In genomic region chr13:114080739-114081561, GRCh38 we compare ENCODE assay signal across 16 cellular contexts. TPM values are rescaled to one million over a fixed set of nuclear protein-coding genes. Genes with fewer than 3 reads are reported as not detected.
DNase-seq lines count a peak whose midpoint lies in the region; ATAC-seq, FAIRE-seq and TF ChIP-seq lines count a peak whose summit lies in the region.
"Had no signal": no experiment of that assay in that cellular context is flagged by ENCODE, and none has a peak within 500 bp of the region (broad histone marks: within the 10 kb centered on the region; RNA-seq: fewer than 3 reads in every experiment).

No MANE protein-coding gene starts in this region.

- DNase-seq in activated T-cell treated with anti-CD3 and anti-CD28 coated beads, Interleukin-2, amount 50 U/mL, for 24 hours, result no peak
- no peak for DNase-seq in activated T-cell treated with anti-CD3 and anti-CD28 coated beads, Interleukin-2, amount 50 U/mL, for 72 hours
- DNase-seq in bronchial epithelial cell (ENCODE audit: low read depth) (no peak), myocyte (ENCODE audit: low read depth) (peak; percentile 61), type B pancreatic cell (ENCODE audit: extremely low spot score, unreplicated experiment) (no peak), LoVo (ENCODE audit: low spot score) (no peak), NCI-H128 (lab: John Stamatoyannopoulos, UW; ENCODE audit: unreplicated experiment) (no peak)
- DNase-seq: activated CD4-positive, alpha-beta T cell treated with anti-CD3 and anti-CD28 coated beads, Interleukin-2, amount 10 ng/mL, durations not matched to agents 24 days and 14 days; activated naive CD4-positive, alpha-beta T cell treated with anti-CD3 and anti-CD28 coated beads for 36 hours; cerebellar nuclear complex; DMS 273 treated with DMSO at 0.1 percent for 48 hours; glutamatergic neuron; NCI-H1930 had no signal

- no peaks in the 10 kb centered on the region for H3K27me3 Mint-ChIP-seq in activated T-cell treated with anti-CD3 and anti-CD28 coated beads, Interleukin-2, amount 50 U/mL, for 24 hours
- no peaks in the 10 kb centered on the region for H3K27me3 Mint-ChIP-seq in activated T-cell treated with anti-CD3 and anti-CD28 coated beads, Interleukin-2, amount 50 U/mL, for 72 hours (ENCODE audit: low read depth)
- no peaks in the 10 kb centered on the region for H3K27me3 Mint-ChIP-seq in type B pancreatic cell
- H3K27me3 Mint-ChIP-seq: activated CD4-positive, alpha-beta T cell treated with anti-CD3 and anti-CD28 coated beads, Interleukin-2, amount 10 ng/mL, durations not matched to agents 24 days and 14 days had no signal

- H3K27me3 ChIP-seq in bronchial epithelial cell (ENCODE audit: control insufficient read depth, insufficient read depth, low read length), result no peaks in the 10 kb centered on the region

- H3K27ac Mint-ChIP-seq in activated T-cell treated with anti-CD3 and anti-CD28 coated beads, Interleukin-2, amount 50 U/mL, for 24 hours, result peak overlapping the region; percentile 82
- H3K27ac Mint-ChIP-seq in activated T-cell treated with anti-CD3 and anti-CD28 coated beads, Interleukin-2, amount 50 U/mL, for 72 hours, result no peak overlapping the region
- H3K27ac Mint-ChIP-seq in type B pancreatic cell, result peak overlapping the region; percentile 22
- H3K27ac Mint-ChIP-seq: activated CD4-positive, alpha-beta T cell treated with anti-CD3 and anti-CD28 coated beads, Interleukin-2, amount 10 ng/mL, durations not matched to agents 24 days and 14 days; T-helper 2 cell treated with Interferon-gamma antibody and Interleukin-4, amounts not matched to agents 5 μg/mL and 100 μg/mL, for 36 hours had no signal

- H3K9me3 Mint-ChIP-seq in activated T-cell treated with anti-CD3 and anti-CD28 coated beads, Interleukin-2, amount 50 U/mL, for 24 hours, result no peaks in the 10 kb centered on the region
- H3K9me3 Mint-ChIP-seq in activated T-cell treated with anti-CD3 and anti-CD28 coated beads, Interleukin-2, amount 50 U/mL, for 72 hours, result no peaks in the 10 kb centered on the region
- no peaks in the 10 kb centered on the region for H3K9me3 Mint-ChIP-seq in type B pancreatic cell
- H3K9me3 Mint-ChIP-seq: activated CD4-positive, alpha-beta T cell treated with anti-CD3 and anti-CD28 coated beads, Interleukin-2, amount 10 ng/mL, durations not matched to agents 24 days and 14 days; activated naive CD4-positive, alpha-beta T cell treated with anti-CD3 and anti-CD28 coated beads for 36 hours; T-helper 2 cell treated with Interferon-gamma antibody and Interleukin-4, amounts not matched to agents 5 μg/mL and 100 μg/mL, for 36 hours had no signal

- no peaks in the 10 kb centered on the region for H3K36me3 ChIP-seq in bronchial epithelial cell (ENCODE audit: control insufficient read depth, insufficient read depth, low read length)

- no peak overlapping the region for H3K4me3 ChIP-seq in bronchial epithelial cell (ENCODE audit: low read depth, low read length)

- peaks cover 30% of the 10 kb centered on the region for H3K36me3 Mint-ChIP-seq in activated T-cell treated with anti-CD3 and anti-CD28 coated beads, Interleukin-2, amount 50 U/mL, for 24 hours (ENCODE audit: low read depth)
- peaks cover 0 to 2% of the 10 kb centered on the region in 2 donors for H3K36me3 Mint-ChIP-seq in activated T-cell treated with anti-CD3 and anti-CD28 coated beads, Interleukin-2, amount 50 U/mL, for 72 hours (ENCODE audit: insufficient read depth in 2 of 2)
- no peaks in the 10 kb centered on the region for H3K36me3 Mint-ChIP-seq in type B pancreatic cell

- TF ChIP-seq CTCF in bronchial epithelial cell (IDR thresholded peaks at IDR 0.05; ENCODE audit: insufficient read depth, low read length, severe bottlenecking) (no peak), type B pancreatic cell (conservative IDR thresholded peaks at IDR 0.05) (no peak)

- peak; percentile 98 for FAIRE-seq in bronchial epithelial cell (lab: Jason Lieb, UNC)
- FAIRE-seq: H54 had no signal

- no peak overlapping the region for H3K4me3 Mint-ChIP-seq in activated T-cell treated with anti-CD3 and anti-CD28 coated beads, Interleukin-2, amount 50 U/mL, for 24 hours
- H3K4me3 Mint-ChIP-seq in activated T-cell treated with anti-CD3 and anti-CD28 coated beads, Interleukin-2, amount 50 U/mL, for 72 hours, result no peak overlapping the region
- no peak overlapping the region for H3K4me3 Mint-ChIP-seq in type B pancreatic cell
- H3K4me3 Mint-ChIP-seq: activated CD4-positive, alpha-beta T cell treated with anti-CD3 and anti-CD28 coated beads, Interleukin-2, amount 10 ng/mL, durations not matched to agents 24 days and 14 days; activated naive CD4-positive, alpha-beta T cell treated with anti-CD3 and anti-CD28 coated beads for 36 hours; T-helper 2 cell treated with Interferon-gamma antibody and Interleukin-4, amounts not matched to agents 5 μg/mL and 100 μg/mL, for 36 hours had no signal

- no peak for ATAC-seq in activated T-cell treated with anti-CD3 and anti-CD28 coated beads, Interleukin-2, amount 50 U/mL, for 72 hours (replicated peaks in 1 of 2)
- no peak for ATAC-seq in GM19328 (IDR thresholded peaks at IDR 0.05; ENCODE audit: unreplicated experiment)

- H3K4me1 Mint-ChIP-seq in activated T-cell treated with anti-CD3 and anti-CD28 coated beads, Interleukin-2, amount 50 U/mL, for 24 hours (ENCODE audit: low read depth), result peaks cover 57% of the 10 kb centered on the region
- peaks cover 26% of the 10 kb centered on the region for H3K4me1 Mint-ChIP-seq in activated T-cell treated with anti-CD3 and anti-CD28 coated beads, Interleukin-2, amount 50 U/mL, for 72 hours (ENCODE audit: low read depth)
- peaks cover 20% of the 10 kb centered on the region for H3K4me1 Mint-ChIP-seq in type B pancreatic cell (ENCODE audit: unreplicated experiment)

RNA-seq across cellular contexts. Expression of gene RASA3, which starts 51.5 kb away (rescaled TPM):
- total RNA-seq in activated T-cell treated with anti-CD3 and anti-CD28 coated beads, Interleukin-2, amount 50 U/mL, for 72 hours, result 10 to 100 TPM; 39.2 to 48.9 TPM
- total RNA-seq in bronchial epithelial cell (1.2 and 2.6 TPM in 2 replicates), myocyte (32.1 and 36.0 TPM in 2 replicates), type B pancreatic cell (ENCODE audit: low replicate concordance) (1.9 and 9.3 TPM in 2 replicates)
- polyA plus RNA-seq in myocyte (2012), result 37.1 TPM
